Comparison of ENCODE assay signal across 5 cellular contexts in the genomic region with DNA sequence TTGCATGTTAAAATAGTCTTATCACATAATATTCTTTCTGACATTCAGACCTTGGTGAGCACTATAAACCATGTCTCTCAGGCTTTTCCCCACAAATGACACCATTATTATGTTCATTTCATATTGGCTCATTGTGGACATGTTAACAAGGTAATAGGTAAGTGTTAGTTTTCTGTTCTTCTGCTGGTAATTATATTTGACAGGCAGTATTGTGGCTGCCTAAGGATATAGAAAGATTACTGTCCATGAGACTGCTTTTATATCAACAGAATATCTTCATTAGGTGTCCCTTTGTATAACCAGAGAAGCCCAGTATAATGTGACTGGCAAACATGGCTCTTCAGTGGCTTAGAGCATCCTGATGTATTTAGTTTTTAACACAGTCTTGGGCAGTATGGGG.
"Had no signal": no experiment of that assay in that cellular context is flagged by ENCODE, and none has a peak within 500 bp of the region (broad histone marks: within the 10 kb centered on the region; RNA-seq: fewer than 3 reads in every experiment).

No MANE protein-coding gene starts in this region.

- DNase-seq: H9, HCEC 1CT, IMR-90 had no signal

- ATAC-seq: GM23338, K562 had no signal

- H3K4me3 ChIP-seq: GM23338, K562 had no signal

- H3K4me2 ChIP-seq: GM23338 had no signal
